ENCODE assay signal across 16 cellular contexts in genomic region chr21:31190516-31190915, GRCh38.
"Had no signal": no experiment of that assay in that cellular context is flagged by ENCODE, and none has a peak within 500 bp of the region (broad histone marks: within the 10 kb centered on the region; RNA-seq: fewer than 3 reads in every experiment).

No MANE protein-coding gene starts in this region.

- DNase-seq: activated CD8-positive, alpha-beta memory T cell treated with anti-CD3 and anti-CD28 coated beads, Interleukin-2, amount 50 U/mL, for 4 hours; activated effector memory CD4-positive, alpha-beta T cell treated with anti-CD3 and anti-CD28 coated beads, Interleukin-2, amount 50 U/mL, for 16 hours; endodermal cell; gastrocnemius medialis; heart right ventricle; lower lobe of right lung; right cardiac atrium; stimulated activated CD4-positive, alpha-beta T cell treated with anti-CD3 and anti-CD28 coated beads, Interleukin-15, amount 100 ng/mL, for 24 hours; stimulated activated CD4-positive, alpha-beta T cell treated with anti-CD3 and anti-CD28 coated beads, Interleukin-4, amount 100 ng/mL, for 1 hour; stimulated activated naive B cell treated with anti-CD40 and anti-IgM and Interleukin-4, amounts not matched to agents 10 μg/mL and 1 μg/mL and 100 μg/mL, for 72 hours; trophoblast cell had no signal

- H3K4me1 ChIP-seq: ascending aorta, gastrocnemius medialis, heart right ventricle, lower lobe of right lung, suprapubic skin had no signal

- H3K27ac Mint-ChIP-seq: endodermal cell; progenitor cell of endocrine pancreas; stimulated activated naive B cell treated with anti-CD40 and anti-IgM and Interleukin-4, amounts not matched to agents 10 μg/mL and 1 μg/mL and 100 μg/mL, for 72 hours had no signal

- H3K9me3 ChIP-seq: ascending aorta, gastrocnemius medialis, heart right ventricle, lower lobe of right lung, suprapubic skin had no signal

- H3K27me3 ChIP-seq: ascending aorta, gastrocnemius medialis, suprapubic skin had no signal

- H3K4me3 Mint-ChIP-seq: endodermal cell; stimulated activated naive B cell treated with anti-CD40 and anti-IgM and Interleukin-4, amounts not matched to agents 10 μg/mL and 1 μg/mL and 100 μg/mL, for 72 hours had no signal

- ATAC-seq: gastrocnemius medialis; heart right ventricle; lower lobe of right lung; right cardiac atrium; Right ventricle myocardium inferior; stimulated activated naive B cell treated with anti-CD40 and anti-IgM and Interleukin-4, amounts not matched to agents 10 μg/mL and 1 μg/mL and 100 μg/mL, for 72 hours had no signal

- H3K9me3 Mint-ChIP-seq: endodermal cell; stimulated activated naive B cell treated with anti-CD40 and anti-IgM and Interleukin-4, amounts not matched to agents 10 μg/mL and 1 μg/mL and 100 μg/mL, for 72 hours had no signal

- H3K27me3 Mint-ChIP-seq: stimulated activated naive B cell treated with anti-CD40 and anti-IgM and Interleukin-4, amounts not matched to agents 10 μg/mL and 1 μg/mL and 100 μg/mL, for 72 hours had no signal

- H3K27ac ChIP-seq: ascending aorta, gastrocnemius medialis, heart right ventricle, lower lobe of right lung, suprapubic skin had no signal

- H3K4me3 ChIP-seq: ascending aorta, gastrocnemius medialis, heart right ventricle, lower lobe of right lung, skin epidermis, suprapubic skin had no signal

- H3K36me3 ChIP-seq: ascending aorta, gastrocnemius medialis, lower lobe of right lung had no signal
